ENCODE assay signal across 2 cellular contexts in genomic region chr2:28516430-28516829, GRCh38.
TF ChIP-seq lines count a peak whose summit lies in the region.

No MANE protein-coding gene starts in this region.

TF ChIP-seq in SK-N-SH treated with all-trans-retinoic acid at 6 μM for 48 hours, 23 proteins besides CTCF, POLR2A, EP300 and RAD21 (continued from another document):
- TF ChIP-seq CSRNP3 (CRISPR knock-in tag; IDR thresholded peaks at IDR 0.05) (no peak), ZNF565 (CRISPR knock-in tag; conservative IDR thresholded peaks at IDR 0.05; ENCODE audit: low read depth) (no peak), TCF4 (CRISPR knock-in tag; IDR thresholded peaks at IDR 0.05; ENCODE audit: borderline replicate concordance) (no peak)
TF ChIP-seq in SK-N-SH treated with all-trans-retinoic acid at 6 μM for 48 hours: peak in this region for 1.

TF ChIP-seq in SK-N-SH, 30 proteins besides CTCF, POLR2A, EP300 and RAD21 (continued from another document):
- TF ChIP-seq USF1 (IDR thresholded peaks at IDR 0.05; ENCODE audit: borderline replicate concordance, low read depth) (no peak), RFX5 (IDR thresholded peaks at IDR 0.05; ENCODE audit: low read length) (no peak)
